In genomic region chr19:4102339-4103072, GRCh38 we compare ENCODE assay signal across 24 cellular contexts. TPM values are rescaled to one million over a fixed set of nuclear protein-coding genes. Genes with fewer than 3 reads are reported as not detected.
A peak's percentile ranks its signal among the peaks of the same experiment; 100 is the strongest.
DNase-seq lines count a peak whose midpoint lies in the region; ATAC-seq and TF ChIP-seq lines count a peak whose summit lies in the region.
"Had no signal": no experiment of that assay in that cellular context is flagged by ENCODE, and none has a peak within 500 bp of the region (broad histone marks: within the 10 kb centered on the region; RNA-seq: fewer than 3 reads in every experiment).

No MANE protein-coding gene starts in this region.

- H3K23ac ChIP-seq in trophoblast cell (ENCODE audit: low read length), result no peak overlapping the region

- TF ChIP-seq EP300 in stomach (IDR thresholded peaks at IDR 0.05) (no peak), ovary (IDR thresholded peaks at IDR 0.05) (no peak)

- no CpG with 5 or more reads among the region's 52 CpGs for whole genome bisulfite sequencing in trophoblast cell (ENCODE audit: extremely low coverage, insufficient coverage, insufficient read length)
- 90 to 98% (median 93%) methylated on average over 23 to 52 of the region's 52 CpGs for WGBS in stomach, 5 donors
- 82 to 87% (median 83%) methylated on average over 52 of the region's 52 CpGs for WGBS in ovary, 3 donors

- intact Hi-C loops in stomach (cut with DNase I; ENCODE audit: low total_unique reads) (no loop called here), ovary (cut with DNase I) (no loop called here)

- H3K14ac ChIP-seq in trophoblast cell (ENCODE audit: low read length), result no peak overlapping the region

- no peak overlapping the region for H2BK120ac ChIP-seq in trophoblast cell (ENCODE audit: insufficient read depth, low read length, poor library complexity)

- H2BK12ac ChIP-seq in trophoblast cell (ENCODE audit: low read length), result no peak overlapping the region

- TF ChIP-seq CTCF in GM06990 (IDR thresholded peaks at IDR 0.05; ENCODE audit: insufficient read depth, low read length, poor library complexity, severe bottlenecking), result peak; percentile 1
- TF ChIP-seq CTCF in fibroblast of lung (conservative IDR thresholded peaks at IDR 0.05 in 1 of 2, IDR thresholded peaks at IDR 0.05 in 1 of 2; ENCODE audit: low read depth in 1 of 2, low read length in 2 of 2), result no peak
- TF ChIP-seq CTCF in stomach (IDR thresholded peaks at IDR 0.05), result no peak
- TF ChIP-seq CTCF in ovary (IDR thresholded peaks at IDR 0.05), result no peak

- H2AFZ ChIP-seq in fibroblast of lung (ENCODE audit: low read length) (no peak overlapping the region), trophoblast cell (ENCODE audit: insufficient read depth, low read length, poor library complexity) (no peak overlapping the region)

- no peak overlapping the region for H4K8ac ChIP-seq in trophoblast cell (ENCODE audit: low read depth, low read length)

- no peak for TF ChIP-seq POLR2A in stomach (IDR thresholded peaks at IDR 0.05)
- no peak for TF ChIP-seq POLR2A in ovary (IDR thresholded peaks at IDR 0.05)

- no peak for ATAC-seq in stimulated activated naive CD8-positive, alpha-beta T cell treated with anti-CD3 and anti-CD28 coated beads, Interleukin-15, Interleukin-2, amounts not matched to agents 100 U/mL and 50 U/mL, for 24 hours

- no peaks in the 10 kb centered on the region for H4K20me1 ChIP-seq in fibroblast of lung (ENCODE audit: control insufficient read depth, extremely low read depth, insufficient read depth, low read length)

- no peak overlapping the region for H3K4ac ChIP-seq in trophoblast cell (ENCODE audit: low read depth, low read length)

- H3K4me1 ChIP-seq in fibroblast of lung (ENCODE audit: control insufficient read depth, extremely low read depth, insufficient read depth, low read length) (peaks cover 6% of the 10 kb centered on the region), trophoblast cell (ENCODE audit: control insufficient read depth in 1 of 2, insufficient read depth in 2 of 2, low read length in 2 of 2) (no peaks in the 10 kb centered on the region), stomach (peaks cover 0 to under 1% (median 0%) of the 10 kb centered on the region in 4 donors), ovary (ENCODE audit: insufficient read depth) (no peaks in the 10 kb centered on the region)

- H4K91ac ChIP-seq in trophoblast cell (ENCODE audit: low read depth, low read length), result no peak overlapping the region

- no peak overlapping the region for H2BK5ac ChIP-seq in trophoblast cell (ENCODE audit: low read depth, low read length, poor library complexity)

- H3K79me2 ChIP-seq in fibroblast of lung (ENCODE audit: control insufficient read depth, insufficient read depth, low read length) (no peaks in the 10 kb centered on the region), trophoblast cell (ENCODE audit: control insufficient read depth, insufficient read depth, low read length, poor library complexity) (no peaks in the 10 kb centered on the region)

- H3K9me3 ChIP-seq in KOPT-K1 (ENCODE audit: insufficient read depth, low read length, poor library complexity, severe bottlenecking) (no peaks in the 10 kb centered on the region), fibroblast of lung (ENCODE audit: control insufficient read depth, insufficient read depth, low read depth, low read length) (no peaks in the 10 kb centered on the region), trophoblast cell (ENCODE audit: insufficient read depth, low read depth, low read length) (peaks cover 5% of the 10 kb centered on the region), stomach (no peaks in the 10 kb centered on the region), ovary (no peaks in the 10 kb centered on the region)
- H3K9me3 ChIP-seq: MG63 had no signal

- H3K79me1 ChIP-seq in trophoblast cell (ENCODE audit: low read length), result no peaks in the 10 kb centered on the region

- no peaks in the 10 kb centered on the region for H3K27me3 ChIP-seq in GM06990 (replicated peaks; ENCODE audit: control insufficient read depth, insufficient read depth, low read length)
- no peaks in the 10 kb centered on the region for H3K27me3 ChIP-seq in fibroblast of lung (ENCODE audit: control insufficient read depth, insufficient read depth, low read length)
- H3K27me3 ChIP-seq in trophoblast cell (ENCODE audit: insufficient read depth, low read length), result no peaks in the 10 kb centered on the region
- no peaks in the 10 kb centered on the region for H3K27me3 ChIP-seq in stomach
- no peaks in the 10 kb centered on the region for H3K27me3 ChIP-seq in ovary
- H3K27me3 ChIP-seq: MG63 had no signal

- H3K4me2 ChIP-seq in fibroblast of lung (ENCODE audit: extremely low read depth, insufficient read depth, low read length), result no peak overlapping the region
- no peak overlapping the region for H3K4me2 ChIP-seq in trophoblast cell (ENCODE audit: low read length)

- H3K27ac ChIP-seq in KOPT-K1 (ENCODE audit: low read depth, low read length, poor library complexity, severe bottlenecking) (peak overlapping the region; percentile 90), fibroblast of lung (ENCODE audit: insufficient read depth, low read length) (peak overlapping the region; percentile 43), trophoblast cell (ENCODE audit: low read depth, low read length) (no peak overlapping the region), stomach (no peak overlapping the region), ovary (no peak overlapping the region)

- H4K12ac ChIP-seq in trophoblast cell (ENCODE audit: low read depth, low read length), result no peak overlapping the region

- no peak overlapping the region for H3K9ac ChIP-seq in fibroblast of lung (ENCODE audit: insufficient read depth, low read length)
- no peak overlapping the region for H3K9ac ChIP-seq in trophoblast cell (ENCODE audit: low read length)

- DNase-seq in GM06990 (ENCODE audit: extremely low read depth, insufficient read length) (no peak), fibroblast of lung (ENCODE audit: low read depth in 2 of 2) (no peak), trophoblast cell (no peak), stomach (no peak), ovary (no peak)
- DNase-seq in stimulated activated naive CD8-positive, alpha-beta T cell treated with anti-CD3 and anti-CD28 coated beads, Interleukin-15, Interleukin-2, amounts not matched to agents 100 U/mL and 50 U/mL, for 24 hours, result no peak
- DNase-seq: ACHN; Calu3; CD8-positive, alpha-beta memory T cell; DMS153; H9; MG63; NCI-H1048; NCI-H1417 treated with DMSO at 0.1 percent for 48 hours; NCI-H187; NCI-H446; NCI-H526; SHP77 had no signal

- no peak overlapping the region for H2AK5ac ChIP-seq in trophoblast cell (ENCODE audit: low read length)

- no peak overlapping the region for H3K18ac ChIP-seq in trophoblast cell (ENCODE audit: low read length)

- peaks cover 52% of the 10 kb centered on the region for H3K36me3 ChIP-seq in GM06990 (ENCODE audit: control insufficient read depth, insufficient read depth, low read length)
- H3K36me3 ChIP-seq in KOPT-K1 (ENCODE audit: insufficient read depth, low read length), result peaks cover 83% of the 10 kb centered on the region
- H3K36me3 ChIP-seq in fibroblast of lung (ENCODE audit: control insufficient read depth, insufficient read depth, low read length), result peaks cover 31% of the 10 kb centered on the region
- peaks cover 82 to 83% of the 10 kb centered on the region in 2 experiments for H3K36me3 ChIP-seq in trophoblast cell (ENCODE audit: control insufficient read depth in 1 of 2, insufficient read depth in 2 of 2, low read length in 2 of 2)
- peaks cover 56 to 98% (median 97%) of the 10 kb centered on the region in 4 donors for H3K36me3 ChIP-seq in stomach
- H3K36me3 ChIP-seq in ovary, result no peaks in the 10 kb centered on the region

- H3K4me3 ChIP-seq in GM06990 (replicated peaks; ENCODE audit: low read depth, low read length), result no peak overlapping the region
- no peak overlapping the region for H3K4me3 ChIP-seq in fibroblast of lung (replicated peaks in 1 of 4; ENCODE audit: control extremely low read depth in 1 of 4, insufficient read depth in 1 of 4, low read depth in 3 of 4, low read length in 4 of 4)
- H3K4me3 ChIP-seq in trophoblast cell (ENCODE audit: low read depth, low read length), result peak overlapping the region; percentile 7
- no peak overlapping the region for H3K4me3 ChIP-seq in stomach
- H3K4me3 ChIP-seq in ovary, result no peak overlapping the region
- H3K4me3 ChIP-seq: MG63 had no signal

RNA-seq across cellular contexts. Expression of gene MAP2K2, which starts 21.4 kb away (rescaled TPM):
- total RNA-seq in fibroblast of lung (159 and 177 TPM in 2 replicates), stomach (100 to 1,000 TPM in 1 of 5 donors, 10 to 100 TPM in 4; 53.4 to 447 (median 84.3) TPM), ovary (100 to 1,000 TPM in 5 of 7 donors, 10 to 100 TPM in 2; 39.9 to 130 (median 116) TPM)
- polyA plus RNA-seq in fibroblast of lung (61.6 and 100 TPM in 2 replicates), stomach (100 to 1,000 TPM; 137 to 162 (median 147) TPM), ovary (100 to 1,000 TPM; 108 to 136 TPM)
- polyA plus RNA-seq in fibroblast of lung (2012), result 140 and 227 TPM in 2 replicates
- polyA minus RNA-seq in fibroblast of lung (ENCODE audit: low replicate concordance), result 149 and 158 TPM in 2 replicates
- polyA plus RNA-seq in trophoblast cell (2013), result 150 and 155 TPM in 2 replicates

RNA-seq across cellular contexts. Expression of gene ZBTB7A, which starts 35.8 kb away (rescaled TPM):
- total RNA-seq in fibroblast of lung, result 11.8 and 17.7 TPM in 2 replicates
- 4.7 and 4.9 TPM in 2 replicates for polyA plus RNA-seq in fibroblast of lung
- polyA plus RNA-seq in fibroblast of lung (2012), result 19.0 and 19.4 TPM in 2 replicates
- 8.2 and 10.5 TPM in 2 replicates for polyA minus RNA-seq in fibroblast of lung (ENCODE audit: low replicate concordance)
- 33.3 and 34.5 TPM in 2 replicates for polyA plus RNA-seq in trophoblast cell (2013)
- 100 to 1,000 TPM in 2 of 5 donors, 10 to 100 TPM in 3; 11.2 to 274 (median 66.8) TPM for total RNA-seq in stomach
- 10 to 100 TPM in 2 of 3 donors, 1 to 10 TPM in 1; 8.0 to 14.4 (median 12.0) TPM for polyA plus RNA-seq in stomach
- total RNA-seq in ovary, result 10 to 100 TPM; 25.0 to 56.4 (median 38.7) TPM
- polyA plus RNA-seq in ovary, result 10 to 100 TPM in 1 of 2 donors, 1 to 10 TPM in 1; 9.1 to 16.8 TPM

RNA-seq across cellular contexts. Expression of gene CREB3L3, which starts 50.9 kb away (rescaled TPM):
- total RNA-seq in fibroblast of lung (0.17 TPM in 1 of 2 replicates, not detected in the other), stomach (1 to 10 TPM in 2 of 5 donors, not detected in 3; 1.1 to 7.0 TPM), ovary (1 to 10 TPM in 1 of 7 donors, not detected in 6; 2.7 TPM)
- polyA plus RNA-seq in fibroblast of lung (not detected in 2 replicates), stomach (under 1 TPM; 0.03 to 0.61 (median 0.12) TPM), ovary (1 to 10 TPM in 1 of 2 donors, under 1 TPM in 1; 0.22 to 1.0 TPM)
- polyA plus RNA-seq in fibroblast of lung (2012), result not detected in 2 replicates
- not detected in 2 replicates for polyA minus RNA-seq in fibroblast of lung (ENCODE audit: low replicate concordance)
- 0.28 and 0.33 TPM in 2 replicates for polyA plus RNA-seq in trophoblast cell (2013)
- total RNA-seq: CD8-positive, alpha-beta memory T cell; HT1080; LHCN-M2; PC-3; RPMI7951 had no signal
- polyA plus RNA-seq: IgD-negative memory B cell had no signal

Comparison
In these comparisons a context has a peak if more than half of its experiments do, and no peak if none do; other contexts are left out.
1. H3K27ac ChIP-seq: peak in KOPT-K1 (single experiment) and fibroblast of lung (single experiment); none in trophoblast cell (single experiment), stomach (0 of 5) and ovary (0 of 2).